Comparison of ENCODE assay signal across 16 cellular contexts in genomic region chr1:147626739-147627138, GRCh38. TPM values are rescaled to one million over a fixed set of nuclear protein-coding genes. Genes with fewer than 3 reads are reported as not detected.
DNase-seq lines count a peak whose midpoint lies in the region; ATAC-seq, FAIRE-seq and TF ChIP-seq lines count a peak whose summit lies in the region.
"Had no signal": no experiment of that assay in that cellular context is flagged by ENCODE, and none has a peak within 500 bp of the region (broad histone marks: within the 10 kb centered on the region; RNA-seq: fewer than 3 reads in every experiment).

No MANE protein-coding gene starts in this region.

- no peak for ATAC-seq in HG03439 (IDR thresholded peaks at IDR 0.05; ENCODE audit: unreplicated experiment)
- ATAC-seq in stimulated activated naive B cell treated with anti-CD40 and anti-IgM and Interleukin-4, amounts not matched to agents 10 μg/mL and 1 μg/mL and 100 μg/mL, for 72 hours (replicated peaks), result no peak

- H3K4me1 Mint-ChIP-seq in Caco-2 (ENCODE audit: low read depth, unreplicated experiment), result peaks cover 35% of the 10 kb centered on the region
- peaks cover 8 to 12% of the 10 kb centered on the region in 2 donors for H3K4me1 Mint-ChIP-seq in stimulated activated naive B cell treated with anti-CD40 and anti-IgM and Interleukin-4, amounts not matched to agents 10 μg/mL and 1 μg/mL and 100 μg/mL, for 72 hours

- no peak overlapping the region for H2BK12ac ChIP-seq in trophoblast cell (ENCODE audit: low read length)

- H3K27ac ChIP-seq in trophoblast cell (ENCODE audit: low read depth, low read length), result no peak overlapping the region
- H3K27ac ChIP-seq: esophagus muscularis mucosa, KMS-11, psoas muscle, suprapubic skin had no signal

- no peak overlapping the region for H2AK5ac ChIP-seq in trophoblast cell (ENCODE audit: low read length)

- no peak overlapping the region for H2BK120ac ChIP-seq in trophoblast cell (ENCODE audit: insufficient read depth, low read length, poor library complexity)

- H3K9me3 ChIP-seq in Caco-2, result no peaks in the 10 kb centered on the region
- H3K9me3 ChIP-seq in trophoblast cell (ENCODE audit: insufficient read depth, low read depth, low read length), result no peaks in the 10 kb centered on the region
- H3K9me3 ChIP-seq: esophagus muscularis mucosa, psoas muscle, suprapubic skin had no signal

- no peak overlapping the region for H3K4ac ChIP-seq in trophoblast cell (ENCODE audit: low read depth, low read length)

- no peak overlapping the region for H3K23ac ChIP-seq in trophoblast cell (ENCODE audit: low read length)

- H3K9ac ChIP-seq in trophoblast cell (ENCODE audit: low read length), result no peak overlapping the region
- H3K9ac ChIP-seq: KMS-11 had no signal

- no peaks in the 10 kb centered on the region for H3K79me1 ChIP-seq in trophoblast cell (ENCODE audit: low read length)

- TF ChIP-seq CTCF in Caco-2 (IDR thresholded peaks at IDR 0.05; ENCODE audit: insufficient read depth in 1 of 2, low read depth in 1 of 2, low read length in 1 of 2, severe bottlenecking in 1 of 2, unreplicated experiment in 1 of 2), result no peak

- H4K91ac ChIP-seq in trophoblast cell (ENCODE audit: low read depth, low read length), result no peak overlapping the region

- H3K9me3 Mint-ChIP-seq in Caco-2 (ENCODE audit: unreplicated experiment), result no peaks in the 10 kb centered on the region
- no peaks in the 10 kb centered on the region for H3K9me3 Mint-ChIP-seq in stimulated activated naive B cell treated with anti-CD40 and anti-IgM and Interleukin-4, amounts not matched to agents 10 μg/mL and 1 μg/mL and 100 μg/mL, for 72 hours
- H3K9me3 Mint-ChIP-seq: CD8-positive, alpha-beta T cell; neural crest cell had no signal

- peaks cover 6% of the 10 kb centered on the region for H3K36me3 Mint-ChIP-seq in Caco-2 (ENCODE audit: insufficient read depth, unreplicated experiment)
- peaks cover 3 to 14% of the 10 kb centered on the region in 2 donors for H3K36me3 Mint-ChIP-seq in stimulated activated naive B cell treated with anti-CD40 and anti-IgM and Interleukin-4, amounts not matched to agents 10 μg/mL and 1 μg/mL and 100 μg/mL, for 72 hours

- no peak overlapping the region for H2BK5ac ChIP-seq in trophoblast cell (ENCODE audit: low read depth, low read length, poor library complexity)

- H3K4me3 Mint-ChIP-seq in Caco-2 (ENCODE audit: unreplicated experiment), result no peak overlapping the region
- H3K4me3 Mint-ChIP-seq in stimulated activated naive B cell treated with anti-CD40 and anti-IgM and Interleukin-4, amounts not matched to agents 10 μg/mL and 1 μg/mL and 100 μg/mL, for 72 hours, result no peak overlapping the region
- H3K4me3 Mint-ChIP-seq: CD8-positive, alpha-beta T cell; neural crest cell had no signal

- BruUV-seq in Caco-2 (replicated peaks; lab: Mats Ljungman, UMichigan), result no TSS peak

- H3K4me2 ChIP-seq in trophoblast cell (ENCODE audit: low read length), result no peak overlapping the region
- H3K4me2 ChIP-seq: KMS-11, smooth muscle cell had no signal

- H3K18ac ChIP-seq in trophoblast cell (ENCODE audit: low read length), result no peak overlapping the region

- no peak overlapping the region for H2AFZ ChIP-seq in trophoblast cell (ENCODE audit: insufficient read depth, low read length, poor library complexity)

- H3K27me3 ChIP-seq in Caco-2 (replicated peaks; ENCODE audit: control insufficient read depth, insufficient read depth, low read length) (no peaks in the 10 kb centered on the region), trophoblast cell (ENCODE audit: insufficient read depth, low read length) (no peaks in the 10 kb centered on the region)
- H3K27me3 ChIP-seq: dorsolateral prefrontal cortex, esophagus muscularis mucosa, suprapubic skin had no signal

- no peaks in the 10 kb centered on the region for H3K79me2 ChIP-seq in trophoblast cell (ENCODE audit: control insufficient read depth, insufficient read depth, low read length, poor library complexity)

- FAIRE-seq in islet of Langerhans (lab: Jason Lieb, UNC), result peak; percentile 21

- H4K12ac ChIP-seq in trophoblast cell (ENCODE audit: low read depth, low read length), result no peak overlapping the region

- POLR2A ChIA-PET in Caco-2 (lab: Charles Lee), result interaction anchor here (1.0 kb wide), 1 partner anchor 27 kb away, joined by 4 read pairs; no protein-coding TSS in a partner anchor

- peak overlapping the region; percentile 2 for H3K27ac Mint-ChIP-seq in Caco-2 (ENCODE audit: unreplicated experiment)
- no peak overlapping the region for H3K27ac Mint-ChIP-seq in stimulated activated naive B cell treated with anti-CD40 and anti-IgM and Interleukin-4, amounts not matched to agents 10 μg/mL and 1 μg/mL and 100 μg/mL, for 72 hours
- H3K27ac Mint-ChIP-seq: CD8-positive, alpha-beta T cell had no signal

- H3K36me3 ChIP-seq in Caco-2 (ENCODE audit: control insufficient read depth, insufficient read depth, low read length) (no peaks in the 10 kb centered on the region), trophoblast cell (ENCODE audit: control insufficient read depth in 1 of 2, insufficient read depth in 2 of 2, low read length in 2 of 2) (peaks cover 12 to 14% of the 10 kb centered on the region in 2 experiments)

- WGBS in trophoblast cell (ENCODE audit: extremely low coverage, insufficient coverage, insufficient read length), result no CpG with 5 or more reads among the region's 5 CpGs

- no peaks in the 10 kb centered on the region for H3K27me3 Mint-ChIP-seq in Caco-2 (ENCODE audit: insufficient read depth, unreplicated experiment)
- no peaks in the 10 kb centered on the region for H3K27me3 Mint-ChIP-seq in stimulated activated naive B cell treated with anti-CD40 and anti-IgM and Interleukin-4, amounts not matched to agents 10 μg/mL and 1 μg/mL and 100 μg/mL, for 72 hours

- DNase-seq in Caco-2 (no peak), NCI-H1092 treated with DMSO at 0.1 percent for 48 hours (lab: John Stamatoyannopoulos, UW) (peak; percentile 55), NCI-H69 (lab: John Stamatoyannopoulos, UW) (peak; percentile 60), trophoblast cell (no peak)
- DNase-seq in stimulated activated naive B cell treated with anti-CD40 and anti-IgM and Interleukin-4, amounts not matched to agents 10 μg/mL and 1 μg/mL and 100 μg/mL, for 72 hours, result no peak
- DNase-seq: GOT3 had no signal

- H3K14ac ChIP-seq in trophoblast cell (ENCODE audit: low read length), result no peak overlapping the region

- H3K4me1 ChIP-seq in Caco-2 (peaks cover 30% of the 10 kb centered on the region), trophoblast cell (ENCODE audit: control insufficient read depth in 1 of 2, insufficient read depth in 2 of 2, low read length in 2 of 2) (no peaks in the 10 kb centered on the region)
- H3K4me1 ChIP-seq: suprapubic skin had no signal

- intact Hi-C loops in Caco-2 (cut with micrococcal nuclease; ENCODE audit: unreplicated experiment), result loop anchor here (1.0 kb wide), 2 partner anchors 111 to 131 kb away; no protein-coding TSS in a partner anchor

- H3K4me3 ChIP-seq in Caco-2 (ENCODE audit: low read depth, low read length) (no peak overlapping the region), trophoblast cell (ENCODE audit: low read depth, low read length) (no peak overlapping the region)
- H3K4me3 ChIP-seq: dorsolateral prefrontal cortex, esophagus muscularis mucosa, psoas muscle, smooth muscle cell, suprapubic skin had no signal

- H4K8ac ChIP-seq in trophoblast cell (ENCODE audit: low read depth, low read length), result no peak overlapping the region

- CTCF ChIA-PET in Caco-2 (lab: Charles Lee), result interaction anchor here (1.0 to 1.2 kb wide), 5 partner anchors 14 to 266 kb away, joined by 3 to 9 read pairs (median 5); no protein-coding TSS in a partner anchor

RNA-seq across cellular contexts. Expression of gene ACP6, which starts 43.6 kb away (rescaled TPM):
- 24.6 and 26.7 TPM in 2 replicates for total RNA-seq in Caco-2 (2022)
- 3.2 and 3.6 TPM in 2 replicates for polyA plus RNA-seq in trophoblast cell (2013)

Comparison
In these comparisons a context has a peak if more than half of its experiments do, and no peak if none do; other contexts are left out.
1. DNase-seq: peak in NCI-H1092 treated with DMSO at 0.1 percent for 48 hours (single experiment) and NCI-H69 (single experiment); none in Caco-2 (0 of 2), stimulated activated naive B cell treated with anti-CD40 and anti-IgM and Interleukin-4, amounts not matched to agents 10 μg/mL and 1 μg/mL and 100 μg/mL, for 72 hours (single experiment) and trophoblast cell (0 of 2).